ENCODE assay signal across 12 cellular contexts in the genomic region with DNA sequence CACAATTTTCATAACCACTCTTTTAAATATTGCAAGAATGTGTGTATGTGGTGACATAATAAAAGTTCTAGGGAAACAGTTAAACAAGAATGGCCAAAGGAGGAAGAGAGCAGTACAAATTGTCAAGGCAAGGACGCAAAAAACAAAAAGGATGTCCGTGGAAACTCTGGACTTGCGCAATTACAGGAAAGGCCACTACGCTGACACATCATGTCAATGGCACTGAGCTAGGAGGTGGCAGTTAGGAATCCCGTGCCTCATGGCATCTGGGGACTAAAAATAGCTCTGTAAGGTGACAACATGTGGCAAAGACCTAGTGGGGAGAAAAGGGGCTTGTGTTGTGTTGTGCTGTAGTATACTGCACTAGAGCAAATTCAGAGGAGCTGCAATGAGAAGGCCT.
DNase-seq lines count a peak whose midpoint lies in the region; ATAC-seq and TF ChIP-seq lines count a peak whose summit lies in the region.
"Had no signal": no experiment of that assay in that cellular context is flagged by ENCODE, and none has a peak within 500 bp of the region (broad histone marks: within the 10 kb centered on the region; RNA-seq: fewer than 3 reads in every experiment).

No MANE protein-coding gene starts in this region.

- H3K4me1 Mint-ChIP-seq in MCF 10A (ENCODE audit: insufficient read depth, unreplicated experiment) = peaks cover 56% of the 10 kb centered on the region

- WGBS in right cardiac atrium = 32% methylated on average over 5 of the region's 5 CpGs
- WGBS in sigmoid colon, 2 donors = 55 to 66% methylated on average over 5 of the region's 5 CpGs

- H3K27me3 ChIP-seq in right cardiac atrium (ENCODE audit: control insufficient read depth, insufficient read depth) (no peaks in the 10 kb centered on the region), sigmoid colon (no peaks in the 10 kb centered on the region)
- H3K27me3 ChIP-seq: tibial artery had no signal

- CTCF ChIA-PET in MCF 10A (lab: Yijun Ruan, JAX) = interaction anchor here (0.7 to 2.3 kb wide), 6 partner anchors 11 to 158 kb away, joined by 3 to 10 read pairs (median 4); no protein-coding TSS in a partner anchor
- CTCF ChIA-PET in HEK293T (lab: Yijun Ruan, JAX) = interaction anchor here (0.8 kb wide), 1 partner anchor 158 kb away, joined by 3 read pairs; no protein-coding TSS in a partner anchor

- no peaks in the 10 kb centered on the region for H3K27me3 Mint-ChIP-seq in MCF 10A (ENCODE audit: insufficient read depth, unreplicated experiment)

- H3K27ac Mint-ChIP-seq in MCF 10A (ENCODE audit: low read depth, unreplicated experiment) = peak overlapping the region; percentile 94

- ATAC-seq in right cardiac atrium (peak; percentile 66 to 68), GM18498 (IDR thresholded peaks at IDR 0.05; ENCODE audit: unreplicated experiment) (no peak)

- H3K4me3 ChIP-seq in right cardiac atrium (ENCODE audit: low read length) (no peak overlapping the region), sigmoid colon (no peak overlapping the region)
- H3K4me3 ChIP-seq: tibial artery had no signal

- intact Hi-C loops in MCF 10A (cut with micrococcal nuclease) (loop anchor here (10.0 kb wide), 1 partner anchor 497 kb away; a partner anchor contains a TSS), right cardiac atrium (cut with DNase I) (no loop called here), sigmoid colon (cut with DNase I) (no loop called here)

- H3K36me3 Mint-ChIP-seq in MCF 10A (ENCODE audit: insufficient read depth, unreplicated experiment) = no peaks in the 10 kb centered on the region

- H3K4me3 Mint-ChIP-seq in MCF 10A (ENCODE audit: unreplicated experiment) = no peak overlapping the region

- H3K9me3 ChIP-seq in right cardiac atrium (ENCODE audit: control insufficient read depth, low read length) = no peaks in the 10 kb centered on the region
- no peaks in the 10 kb centered on the region for H3K9me3 ChIP-seq in sigmoid colon
- H3K9me3 ChIP-seq: tibial artery had no signal

- TF ChIP-seq POLR2A in sigmoid colon (IDR thresholded peaks at IDR 0.05) = no peak

- peak; percentile 51 for DNase-seq in A172 (ENCODE audit: low spot score)
- DNase-seq in LoVo (ENCODE audit: low spot score) = peak; percentile 51
- DNase-seq in MCF 10A (ENCODE audit: unreplicated experiment) = peak; percentile 82
- peak in 2 of 3 donors; percentile 34 to 63 for DNase-seq in right cardiac atrium
- DNase-seq in NCI-H2171 treated with DMSO at 0.1 percent for 48 hours (lab: John Stamatoyannopoulos, UW) = no peak
- no peak for DNase-seq in HEK293T (ENCODE audit: extremely low spot score)
- no peak for DNase-seq in sigmoid colon
- DNase-seq: ACHN, NCI-H2227 treated with DMSO at 0.1 percent for 48 hours, T-helper 1 cell had no signal

- H3K36me3 ChIP-seq in sigmoid colon = no peaks in the 10 kb centered on the region
- H3K36me3 ChIP-seq: tibial artery had no signal

- H3K27ac ChIP-seq in right cardiac atrium (ENCODE audit: low read length) (peak overlapping the region; percentile 72), sigmoid colon (no peak overlapping the region)
- H3K27ac ChIP-seq: tibial artery had no signal

- BruUV-seq in MCF 10A (replicated peaks; lab: Mats Ljungman, UMichigan) = no TSS peak

- no peaks in the 10 kb centered on the region for H3K9me3 Mint-ChIP-seq in MCF 10A (ENCODE audit: unreplicated experiment)

- TF ChIP-seq CTCF in MCF 10A (IDR thresholded peaks at IDR 0.05; ENCODE audit: unreplicated experiment) (no peak), sigmoid colon (IDR thresholded peaks at IDR 0.05) (no peak)

- H3K4me1 ChIP-seq in right cardiac atrium (ENCODE audit: control insufficient read depth, insufficient read depth, low read length) = peaks cover 9% of the 10 kb centered on the region
- peaks cover 0 to 7% (median 0%) of the 10 kb centered on the region in 4 donors for H3K4me1 ChIP-seq in sigmoid colon

- POLR2A ChIA-PET in MCF 10A (lab: Yijun Ruan, JAX) (interaction anchor here (0.6 to 2.2 kb wide), 3 partner anchors 11 to 396 kb away, joined by 3 to 6 read pairs (median 4); no protein-coding TSS in a partner anchor), HEK293T (lab: Yijun Ruan, JAX) (interaction anchor here (1.4 kb wide), 1 partner anchor 122 kb away, joined by 3 read pairs; no protein-coding TSS in a partner anchor)

- no peak for TF ChIP-seq EP300 in sigmoid colon (IDR thresholded peaks at IDR 0.05)

TF ChIP-seq in HEK293T, 16 proteins besides CTCF, POLR2A, EP300 and RAD21:
- no peak for TF ChIP-seq FOXM1 (IDR thresholded peaks at IDR 0.05; ENCODE audit: borderline replicate concordance)
- TF ChIP-seq SUZ12 (IDR thresholded peaks at IDR 0.05) = no peak
- TF ChIP-seq FOXA1 (IDR thresholded peaks at IDR 0.05) = no peak

Comparison
In these comparisons a context has a peak if more than half of its experiments do, and no peak if none do; other contexts are left out.
1. DNase-seq: peak in A172 (single experiment), LoVo (single experiment), MCF 10A (single experiment) and right cardiac atrium (2 of 3); none in NCI-H2171 treated with DMSO at 0.1 percent for 48 hours (single experiment), HEK293T (single experiment) and sigmoid colon (single experiment).